ENCODE assay signal across 8 cellular contexts in genomic region chr11:123061403-123062157, GRCh38. TPM values are rescaled to one million over a fixed set of nuclear protein-coding genes. Genes with fewer than 3 reads are reported as not detected.
A peak's percentile ranks its signal among the peaks of the same experiment; 100 is the strongest.
DNase-seq lines count a peak whose midpoint lies in the region; ATAC-seq and TF ChIP-seq lines count a peak whose summit lies in the region.

Gene HSPA8, minus strand, starts transcription at chr11:123062136. Its CDS starts 812 bp downstream, at chr11:123061324.

- H3K36me3 ChIP-seq in ovary (no peaks in the 10 kb centered on the region), thymus (ENCODE audit: control insufficient read depth, insufficient read depth) (peaks cover 41% of the 10 kb centered on the region)

- ATAC-seq in HG03520 (IDR thresholded peaks at IDR 0.05; ENCODE audit: unreplicated experiment) = peak; percentile 13

- in situ Hi-C loops in SK-MEL-5 (cut with HindIII; ENCODE audit: low pct_unique_long_range_greater_than_20kb, low sequenced_read_pairs) = no loop called here

- 0 to 1% (median 1%) methylated on average over 43 to 45 of the region's 45 CpGs for WGBS in ovary, 3 donors
- under 1% methylated on average over 45 of the region's 45 CpGs for WGBS in thymus

- H3K4me3 ChIP-seq in ovary (peak within 1 kb of the TSS; percentile 89), thymus (ENCODE audit: low read length) (peak within 1 kb of the TSS; percentile 98)

- H3K27me3 ChIP-seq in ovary (no peaks in the 10 kb centered on the region), thymus (ENCODE audit: control insufficient read depth, insufficient read depth) (no peaks in the 10 kb centered on the region)

- H3K9me3 ChIP-seq in ovary = no peaks in the 10 kb centered on the region
- no peaks in the 10 kb centered on the region for H3K9me3 ChIP-seq in thymus (ENCODE audit: control insufficient read depth)

- DNase-seq in NCI-H2081 (lab: John Stamatoyannopoulos, UW) (peak; percentile 61 to 85), NCI-H2081 treated with DMSO at 0.1 percent for 48 hours (lab: John Stamatoyannopoulos, UW) (no peak), SK-MEL-5 (ENCODE audit: low read depth, low spot score) (peak; percentile 74), glomerular visceral epithelial cell (ENCODE audit: extremely low spot score) (peak; percentile 60), ovary (peak; percentile 64 to 79 (median 76))
- peak; percentile 74 for DNase-seq in activated naive CD4-positive, alpha-beta T cell treated with anti-CD3 and anti-CD28 coated beads, Interleukin-2, amount 50 U/mL, for 16 hours

- H3K27ac ChIP-seq in ovary (peak within 1 kb of the TSS; percentile 95 to 96), thymus (ENCODE audit: low read depth) (peak within 1 kb of the TSS; percentile 100)

- peak; percentile 82 for TF ChIP-seq POLR2A in ovary (IDR thresholded peaks at IDR 0.05)

- H3K4me1 ChIP-seq in ovary (ENCODE audit: insufficient read depth) = peaks cover 8% of the 10 kb centered on the region
- peaks cover 27% of the 10 kb centered on the region for H3K4me1 ChIP-seq in thymus (ENCODE audit: control insufficient read depth, insufficient read depth, low read length)

- intact Hi-C loops in ovary (cut with DNase I) = loop anchor here in 1 of 4 donors (5.0 to 10.0 kb wide), 2 partner anchors 41 to 857 kb away; no protein-coding TSS in a partner anchor

- TF ChIP-seq CTCF in ovary (IDR thresholded peaks at IDR 0.05) = no peak

- no peak for TF ChIP-seq EP300 in ovary (IDR thresholded peaks at IDR 0.05)

RNA-seq across cellular contexts. Expression of gene HSPA8, which starts in this region (rescaled TPM):
- 5,337 and 5,709 TPM in 2 replicates for total RNA-seq in SK-MEL-5 (2014; rRNA removed; shearing (Covaris generic))
- polyA plus RNA-seq in SK-MEL-5 (2015; cell fraction: cytosol; rRNA removed) = 2,671 and 3,644 TPM in 2 replicates
- 1,833 and 2,507 TPM in 2 replicates for polyA plus RNA-seq in SK-MEL-5 (2015; cell fraction: nucleus; rRNA removed)
- 100 to 1,000 TPM; 383 to 888 (median 747) TPM for total RNA-seq in ovary
- polyA plus RNA-seq in ovary = 1,000 to 10,000 TPM in 1 of 2 donors, 100 to 1,000 TPM in 1; 289 to 1,795 TPM
- polyA plus RNA-seq in thymus = 221 TPM
